Comparison of ENCODE assay signal across 21 cellular contexts in the genomic region with DNA sequence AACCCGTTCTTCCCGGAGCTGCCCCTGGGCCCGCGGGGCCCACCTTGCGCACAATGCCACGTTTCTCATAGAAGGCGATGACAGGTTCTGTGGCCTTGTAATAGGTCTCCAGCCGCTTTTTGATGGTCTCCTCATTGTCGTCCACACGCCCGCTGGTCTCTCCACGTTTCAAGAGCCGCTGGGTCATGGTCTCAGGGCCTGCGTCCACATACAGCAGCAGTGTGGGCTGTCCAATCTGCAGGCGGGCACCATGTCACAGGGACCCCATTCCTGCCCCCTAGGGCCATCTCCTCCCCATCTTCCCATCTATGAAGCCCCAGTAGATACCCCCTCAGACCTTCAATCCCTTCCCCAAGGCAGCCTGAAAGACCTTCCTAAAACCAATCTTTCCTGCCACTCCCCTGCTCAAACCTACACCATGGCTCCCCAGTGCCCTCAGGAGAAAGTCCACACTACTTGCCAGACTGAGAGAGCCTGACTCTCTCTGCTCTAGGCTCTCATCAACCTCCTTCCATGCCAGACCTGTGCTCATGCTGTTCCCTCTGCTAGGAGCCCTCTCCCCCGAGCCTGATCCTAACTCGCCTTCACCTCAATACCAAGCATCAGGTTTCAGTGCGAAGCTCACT. TPM values are rescaled to one million over a fixed set of nuclear protein-coding genes. Genes with fewer than 3 reads are reported as not detected.
A peak's percentile ranks its signal among the peaks of the same experiment; 100 is the strongest.
DNase-seq lines count a peak whose midpoint lies in the region; ATAC-seq, FAIRE-seq and TF ChIP-seq lines count a peak whose summit lies in the region.
"Had no signal": no experiment of that assay in that cellular context is flagged by ENCODE, and none has a peak within 500 bp of the region (broad histone marks: within the 10 kb centered on the region; RNA-seq: fewer than 3 reads in every experiment).

No MANE protein-coding gene starts in this region.

- H3K9me3 ChIP-seq in right atrium auricular region (no peaks in the 10 kb centered on the region), right lobe of liver (no peaks in the 10 kb centered on the region)
- H3K9me3 ChIP-seq: psoas muscle, uterus had no signal

- ATAC-seq in Right ventricle myocardium inferior (no peak), omental fat pad (ENCODE audit: low FRiP score) (peak; percentile 7), GM18870 (IDR thresholded peaks at IDR 0.05; ENCODE audit: unreplicated experiment) (no peak), right lobe of liver (no peak)
- ATAC-seq: foreskin keratinocyte, natural killer cell, psoas muscle had no signal

- 89% methylated on average over 4 of the region's 18 CpGs for WGBS in right lobe of liver (ENCODE audit: insufficient coverage, low coverage, low lambda C conversion rate, missing lambda C conversion rate)

- H3K4me1 ChIP-seq in right atrium auricular region (peaks cover 2 to 40% of the 10 kb centered on the region in 2 donors), right lobe of liver (peaks cover 0 to 4% (median under 1%) of the 10 kb centered on the region in 4 donors)
- H3K4me1 ChIP-seq: foreskin keratinocyte, uterus had no signal

- peaks cover 54% of the 10 kb centered on the region for H3K36me3 ChIP-seq in right atrium auricular region
- H3K36me3 ChIP-seq in right lobe of liver = peaks cover 0 to 5% (median 2%) of the 10 kb centered on the region in 4 donors
- H3K36me3 ChIP-seq: uterus had no signal

- H3K27ac ChIP-seq in right atrium auricular region (peak overlapping the region; percentile 61 to 88), coronary artery (peak overlapping the region; percentile 50 to 73), right lobe of liver (no peak overlapping the region)
- H3K27ac ChIP-seq: foreskin keratinocyte, psoas muscle had no signal

- TF ChIP-seq POLR2A in right lobe of liver (IDR thresholded peaks at IDR 0.05) = no peak

- intact Hi-C loops in Right ventricle myocardium inferior (cut with DNase I) = no loop called here
- intact Hi-C loops in right lobe of liver (cut with DNase I) = no loop called here

- H3K4me3 ChIP-seq in right atrium auricular region (no peak overlapping the region), coronary artery (no peak overlapping the region), right lobe of liver (no peak overlapping the region)
- H3K4me3 ChIP-seq: psoas muscle, uterus had no signal

- TF ChIP-seq CTCF in right atrium auricular region (IDR thresholded peaks at IDR 0.05) (no peak), coronary artery (IDR thresholded peaks at IDR 0.05) (no peak), omental fat pad (IDR thresholded peaks at IDR 0.05) (no peak), D721Med (IDR thresholded peaks at IDR 0.05; ENCODE audit: insufficient read depth, missing control alignments) (no peak), right lobe of liver (IDR thresholded peaks at IDR 0.05) (no peak)

- no peak for FAIRE-seq in D721Med (lab: Jason Lieb, UNC)
- FAIRE-seq: kidney, small intestine had no signal

- H3K27me3 ChIP-seq in right atrium auricular region (no peaks in the 10 kb centered on the region), right lobe of liver (no peaks in the 10 kb centered on the region)
- H3K27me3 ChIP-seq: foreskin keratinocyte, uterus had no signal

- DNase-seq in right atrium auricular region (ENCODE audit: low spot score) (no peak), Right ventricle myocardium inferior (ENCODE audit: missing footprints) (no peak), coronary artery (ENCODE audit: low spot score) (no peak), omental fat pad (ENCODE audit: low spot score) (no peak), D721Med (ENCODE audit: insufficient read length, low spot score) (no peak), right lobe of liver (no peak), amygdala (lab: John Stamatoyannopoulos, UW) (no peak)
- DNase-seq: activated CD4-positive, alpha-beta T cell treated with anti-CD3 and anti-CD28 coated beads, Interleukin-2, amount 50 U/mL, for 1 hour; activated gamma-delta T cell treated with Interleukin-2 at 50 U/mL for 16 hours; erythroblast; foreskin keratinocyte; kidney; mesendoderm; natural killer cell; NCI-H2029; NCI-H345; psoas muscle; small intestine; stimulated activated CD4-positive, alpha-beta T cell treated with anti-CD3 and anti-CD28 coated beads, Interleukin-2, amount 100 ng/mL, for 48 hours had no signal

RNA-seq across cellular contexts. Expression of a gene that starts 9.1 kb away (rescaled TPM):
- total RNA-seq in right atrium auricular region = 100 to 1,000 TPM; 263 to 398 TPM
- 880 TPM for total RNA-seq in Right ventricle myocardium inferior
- total RNA-seq in omental fat pad = 10 to 100 TPM; 28.5 to 93.4 (median 54.1) TPM
- total RNA-seq in right lobe of liver = 10 to 100 TPM; 31.4 to 78.6 (median 51.7) TPM

RNA-seq across cellular contexts. Expression of a gene that starts 13.9 kb away (rescaled TPM):
- 100 to 1,000 TPM; 142 to 511 TPM for total RNA-seq in right atrium auricular region
- 131 TPM for total RNA-seq in Right ventricle myocardium inferior
- 100 to 1,000 TPM in 2 of 4 donors, 10 to 100 TPM in 2; 34.3 to 200 (median 120) TPM for total RNA-seq in omental fat pad
- 10 to 100 TPM; 27.4 to 90.1 (median 54.1) TPM for total RNA-seq in right lobe of liver

RNA-seq across cellular contexts. Expression of a gene that starts 31.0 kb away (rescaled TPM):
- total RNA-seq in right atrium auricular region (100 to 1,000 TPM in 1 of 2 donors, 10 to 100 TPM in 1; 68.2 to 106 TPM), Right ventricle myocardium inferior (43.3 TPM), omental fat pad (100 to 1,000 TPM; 138 to 213 (median 155) TPM), right lobe of liver (10 to 100 TPM; 22.5 to 40.3 (median 29.8) TPM)

RNA-seq across cellular contexts. Expression of a gene that starts 48.5 kb away (rescaled TPM):
- 10 to 100 TPM; 31.7 to 59.0 TPM for total RNA-seq in right atrium auricular region
- 21.9 TPM for total RNA-seq in Right ventricle myocardium inferior
- 10 to 100 TPM; 26.6 to 78.5 (median 45.0) TPM for total RNA-seq in omental fat pad
- 10 to 100 TPM in 3 of 6 experiments, 1 to 10 TPM in 3; 3.2 to 23.8 (median 11.2) TPM for total RNA-seq in right lobe of liver

Comparison
In these comparisons a context has a peak if more than half of its experiments do, and no peak if none do; other contexts are left out.
1. H3K27ac ChIP-seq: peak in right atrium auricular region (2 of 2) and coronary artery (2 of 2); none in right lobe of liver (0 of 3).